Comparison of ENCODE assay signal across 11 cellular contexts in the genomic region with DNA sequence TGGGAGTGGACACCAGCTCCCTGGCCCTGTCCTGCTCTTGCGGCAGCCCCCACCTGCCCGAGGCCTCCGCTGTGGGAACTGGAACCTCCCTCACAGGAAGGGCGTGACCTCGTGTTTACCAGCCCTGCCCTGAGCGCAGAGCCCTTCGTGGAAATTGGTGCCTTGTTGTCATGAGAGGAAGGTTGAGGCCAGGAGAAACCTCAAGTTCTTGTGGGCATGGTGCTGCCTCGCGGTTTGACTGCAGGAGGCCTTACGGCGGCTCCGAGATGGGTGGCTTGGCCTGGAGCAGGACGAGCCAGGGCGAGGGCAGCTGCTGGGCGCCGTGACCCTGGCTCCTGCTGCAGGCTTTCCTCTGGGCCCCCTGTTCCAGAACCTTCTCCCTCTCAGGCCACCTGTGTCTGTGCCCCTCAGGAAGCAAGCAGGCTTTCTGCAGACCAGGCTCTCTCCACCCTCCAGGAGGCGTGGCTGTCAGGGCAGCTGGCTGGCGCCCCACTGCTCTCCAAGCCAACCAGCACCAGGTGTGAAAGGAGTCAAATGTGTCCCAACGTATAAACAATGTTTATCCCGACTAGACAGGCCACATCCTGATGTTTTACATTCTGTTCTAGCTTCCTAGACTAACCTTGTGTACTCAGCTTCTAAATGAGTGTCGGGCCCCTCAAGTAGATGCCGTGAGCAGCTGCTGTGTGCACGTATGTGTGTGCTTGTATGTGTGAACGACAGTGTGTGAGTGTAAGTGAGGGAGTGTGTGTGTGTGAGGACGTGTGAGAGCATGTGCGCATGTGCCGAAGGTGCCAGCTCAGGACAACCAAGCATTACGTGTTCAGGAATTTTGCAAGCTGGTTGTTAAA. TPM values are rescaled to one million over a fixed set of nuclear protein-coding genes. Genes with fewer than 3 reads are reported as not detected.
DNase-seq lines count a peak whose midpoint lies in the region; ATAC-seq and TF ChIP-seq lines count a peak whose summit lies in the region.
"Had no signal": no experiment of that assay in that cellular context is flagged by ENCODE, and none has a peak within 500 bp of the region (broad histone marks: within the 10 kb centered on the region; RNA-seq: fewer than 3 reads in every experiment).

No MANE protein-coding gene starts in this region.

- no peaks in the 10 kb centered on the region for H3K36me3 ChIP-seq in smooth muscle cell (ENCODE audit: low read depth)

- H3K4me2 ChIP-seq in smooth muscle cell: no peak overlapping the region

- no peak overlapping the region for H3K9ac ChIP-seq in smooth muscle cell (ENCODE audit: low read depth)

- H3F3A ChIP-seq in smooth muscle cell (ENCODE audit: low read depth): no peaks in the 10 kb centered on the region

- ATAC-seq in GM21576 (IDR thresholded peaks at IDR 0.05; ENCODE audit: unreplicated experiment): no peak

- no peak overlapping the region for H3K4me3 ChIP-seq in smooth muscle cell
- H3K4me3 ChIP-seq: A549 had no signal

- H3K27me3 ChIP-seq in smooth muscle cell (ENCODE audit: low read depth): no peaks in the 10 kb centered on the region

- no peaks in the 10 kb centered on the region for H3K79me2 ChIP-seq in smooth muscle cell (ENCODE audit: low read depth)

- H3K4me1 ChIP-seq in smooth muscle cell (ENCODE audit: low read depth): no peaks in the 10 kb centered on the region

- H2AFZ ChIP-seq in smooth muscle cell (ENCODE audit: low read depth): no peak overlapping the region

- 91% methylated on average over 28 of the region's 28 CpGs for WGBS in smooth muscle cell (ENCODE audit: low lambda C conversion rate)

- no peak overlapping the region for H3K27ac ChIP-seq in smooth muscle cell (ENCODE audit: low read depth)

- DNase-seq in NCI-H2227 (lab: John Stamatoyannopoulos, UW; ENCODE audit: unreplicated experiment) (peak; percentile 54), NCI-H2227 treated with DMSO at 0.1 percent for 48 hours (lab: John Stamatoyannopoulos, UW) (no peak), T-helper 22 cell (ENCODE audit: low read depth) (peak; percentile 71), smooth muscle cell (lab: John Stamatoyannopoulos, UW; ENCODE audit: unreplicated experiment) (no peak), medulla oblongata (ENCODE audit: extremely low spot score) (no peak)
- peak; percentile 65 for DNase-seq in effector CD4-positive, alpha-beta T cell
- DNase-seq in stimulated activated CD4-positive, alpha-beta T cell treated with anti-CD3 and anti-CD28 coated beads, TNF-alpha, amount 100 ng/mL, for 1 hour (ENCODE audit: low read depth in 3 of 3, low spot score in 1 of 3): peak in 2 of 3 donors; percentile 54

- H4K20me1 ChIP-seq in smooth muscle cell (ENCODE audit: low read depth): no peaks in the 10 kb centered on the region

- H3K9me3 ChIP-seq in smooth muscle cell (replicated peaks; ENCODE audit: low read depth): no peaks in the 10 kb centered on the region
- H3K9me3 ChIP-seq: A549 had no signal

- no peak for TF ChIP-seq CTCF in smooth muscle cell (IDR thresholded peaks at IDR 0.05; ENCODE audit: borderline replicate concordance, insufficient read depth, poor library complexity, severe bottlenecking)

RNA-seq across cellular contexts. Expression of gene RASA3, which starts 10.4 kb away (rescaled TPM):
- 21.3 and 23.4 TPM in 2 replicates for total RNA-seq in smooth muscle cell
- polyA plus RNA-seq in smooth muscle cell: 24.4 and 26.8 TPM in 2 replicates

RNA-seq across cellular contexts. Expression of gene CFAP97D2, which starts 36.2 kb away (rescaled TPM):
- not detected in 2 replicates for total RNA-seq in smooth muscle cell
- polyA plus RNA-seq in smooth muscle cell: not detected in 2 replicates
- total RNA-seq: endothelial cell of umbilical vein, LHCN-M2 had no signal
- polyA plus RNA-seq: A549, endothelial cell of umbilical vein had no signal

Comparison
In these comparisons a context has a peak if more than half of its experiments do, and no peak if none do; other contexts are left out.
1. DNase-seq: peak in NCI-H2227 (single experiment), T-helper 22 cell (single experiment), effector CD4-positive, alpha-beta T cell (single experiment) and stimulated activated CD4-positive, alpha-beta T cell treated with anti-CD3 and anti-CD28 coated beads, TNF-alpha, amount 100 ng/mL, for 1 hour (2 of 3); none in NCI-H2227 treated with DMSO at 0.1 percent for 48 hours (single experiment), smooth muscle cell (single experiment) and medulla oblongata (single experiment).